In genomic region chrX:153973127-153974002, GRCh38 we compare ENCODE assay signal across 8 cellular contexts. TPM values are rescaled to one million over a fixed set of nuclear protein-coding genes. Genes with fewer than 3 reads are reported as not detected.
DNase-seq lines count a peak whose midpoint lies in the region; ATAC-seq, FAIRE-seq and TF ChIP-seq lines count a peak whose summit lies in the region.

No MANE protein-coding gene starts in this region.

- peak overlapping the region; percentile 85 for H3K4me3 Mint-ChIP-seq in activated T-helper 2 cell treated with anti-CD3 and anti-CD28 coated beads, Interferon-gamma antibody, Interleukin-2, Interleukin-4, amounts not matched to agents 10 μg/mL and 5 μg/mL and 100 μg/mL, durations not matched to agents 14 hours and 24 hours and 36 hours (ENCODE audit: low read depth)

- intact Hi-C loops in activated T-helper 2 cell treated with anti-CD3 and anti-CD28 coated beads, Interferon-gamma antibody, Interleukin-2, Interleukin-4, amounts not matched to agents 10 μg/mL and 5 μg/mL and 100 μg/mL, durations not matched to agents 14 hours and 24 hours and 36 hours (cut with micrococcal nuclease) = loop anchor here (5.0 kb wide), 3 partner anchors 49 to 404 kb away; partner anchors contain the start of genes EMD and MECP2

- in situ Hi-C loops in ACHN (cut with HindIII; ENCODE audit: low pct_ligation_motif_present, low pct_unique_long_range_greater_than_20kb, low sequenced_read_pairs) = no loop called here

- no peak for FAIRE-seq in keratinocyte (lab: Jason Lieb, UNC)

- peaks cover 20% of the 10 kb centered on the region for H3K4me1 Mint-ChIP-seq in activated T-helper 2 cell treated with anti-CD3 and anti-CD28 coated beads, Interferon-gamma antibody, Interleukin-2, Interleukin-4, amounts not matched to agents 10 μg/mL and 5 μg/mL and 100 μg/mL, durations not matched to agents 14 hours and 24 hours and 36 hours (ENCODE audit: low read depth)

- H3K4me1 ChIP-seq in HEK293 (ENCODE audit: control insufficient read depth, insufficient read depth, low read length) = peaks cover 6% of the 10 kb centered on the region
- H3K4me1 ChIP-seq in keratinocyte (ENCODE audit: control insufficient read depth, extremely low read depth, insufficient read depth, low read length) = peaks cover 19% of the 10 kb centered on the region
- H3K4me1 ChIP-seq in subcutaneous abdominal adipose tissue (ENCODE audit: control insufficient read depth in 5 of 5, insufficient read depth in 5 of 5, low read length in 5 of 5) = peaks cover 19 to 41% (median 39%) of the 10 kb centered on the region in 5 donors

- no peaks in the 10 kb centered on the region for H3K9me1 ChIP-seq in keratinocyte (ENCODE audit: control insufficient read depth, extremely low read depth, insufficient read depth, low read length)

- H3K9me3 ChIP-seq in HEK293 (ENCODE audit: control insufficient read depth, insufficient read depth, low read depth, low read length) (no peaks in the 10 kb centered on the region), keratinocyte (ENCODE audit: control insufficient read depth, low read depth, low read length) (no peaks in the 10 kb centered on the region), subcutaneous abdominal adipose tissue (ENCODE audit: control insufficient read depth in 5 of 5, low read length in 5 of 5) (peaks cover 0 to 2% (median 0%) of the 10 kb centered on the region in 5 donors)

- ATAC-seq in HG02852 (IDR thresholded peaks at IDR 0.05; ENCODE audit: unreplicated experiment) (no peak), HG03159 (IDR thresholded peaks at IDR 0.05; ENCODE audit: unreplicated experiment) (no peak)

- H3K36me3 ChIP-seq in HEK293 (ENCODE audit: control insufficient read depth in 2 of 2, insufficient read depth in 1 of 2, low read length in 2 of 2) (peaks cover 0 to 4% of the 10 kb centered on the region in 2 experiments; a peak in 1 of 3 replicates), keratinocyte (ENCODE audit: control insufficient read depth in 2 of 2, extremely low read depth in 1 of 2, insufficient read depth in 2 of 2, low read length in 2 of 2) (peaks cover 0 to 6% of the 10 kb centered on the region in 2 experiments), subcutaneous abdominal adipose tissue (ENCODE audit: control insufficient read depth in 5 of 5, insufficient read depth in 5 of 5, low read length in 5 of 5) (no peaks in the 10 kb centered on the region)

- no peak for TF ChIP-seq CTCF in HEK293 (tag by site-specific recombination; IDR thresholded peaks at IDR 0.05)
- TF ChIP-seq CTCF in keratinocyte (optimal IDR thresholded peaks at IDR 0.05 in 1 of 3, IDR thresholded peaks at IDR 0.05 in 1 of 3, conservative IDR thresholded peaks at IDR 0.05 in 1 of 3; ENCODE audit: extremely low read depth in 1 of 3, insufficient read depth in 2 of 3, low read length in 3 of 3) = no peak

- dilution Hi-C loops in keratinocyte (cut with MboI; ENCODE audit: extremely low pct_ligation_motif_present, low sequenced_read_pairs) = no loop called here

- CTCF ChIA-PET in HEK293 (lab: Yijun Ruan, JAX) = interaction anchor here (0.7 to 2.2 kb wide), 3 partner anchors 9 to 31 kb away, joined by 3 to 5 read pairs (median 3); no protein-coding TSS in a partner anchor

- H3K27me3 ChIP-seq in keratinocyte (ENCODE audit: control insufficient read depth, extremely low read depth, insufficient read depth, low read length) = no peaks in the 10 kb centered on the region
- H3K27me3 ChIP-seq in subcutaneous abdominal adipose tissue (ENCODE audit: control insufficient read depth in 5 of 5, insufficient read depth in 4 of 5, low read length in 5 of 5) = peaks cover 0 to 22% (median 0%) of the 10 kb centered on the region in 5 donors

- H3K4me2 ChIP-seq in keratinocyte (ENCODE audit: control insufficient read depth, extremely low read depth, insufficient read depth, low read depth, low read length) = peak overlapping the region; percentile 85

- peak; percentile 1 for DNase-seq in ACHN
- no peak for DNase-seq in activated T-helper 2 cell treated with anti-CD3 and anti-CD28 coated beads, Interferon-gamma antibody, Interleukin-2, Interleukin-4, amounts not matched to agents 10 μg/mL and 5 μg/mL and 100 μg/mL, durations not matched to agents 14 hours and 24 hours and 36 hours (ENCODE audit: low spot score)
- no peak for DNase-seq in keratinocyte (ENCODE audit: low read depth, low spot score)
- no peak for DNase-seq in activated effector memory CD4-positive, alpha-beta T cell treated with anti-CD3 and anti-CD28 coated beads, Interleukin-2, amount 50 U/mL, for 16 hours

- H3K27ac ChIP-seq in HEK293 (ENCODE audit: extremely low read depth, low read depth, low read length) (peak overlapping the region; percentile 99), keratinocyte (ENCODE audit: control insufficient read depth, insufficient read depth, low read length) (peak overlapping the region; percentile 99), subcutaneous abdominal adipose tissue (ENCODE audit: low read depth, low read length) (peak overlapping the region; percentile 84)

- peak overlapping the region; percentile 95 for H3K27ac Mint-ChIP-seq in activated T-helper 2 cell treated with anti-CD3 and anti-CD28 coated beads, Interferon-gamma antibody, Interleukin-2, Interleukin-4, amounts not matched to agents 10 μg/mL and 5 μg/mL and 100 μg/mL, durations not matched to agents 14 hours and 24 hours and 36 hours

- H3K36me3 Mint-ChIP-seq in activated T-helper 2 cell treated with anti-CD3 and anti-CD28 coated beads, Interferon-gamma antibody, Interleukin-2, Interleukin-4, amounts not matched to agents 10 μg/mL and 5 μg/mL and 100 μg/mL, durations not matched to agents 14 hours and 24 hours and 36 hours (ENCODE audit: low read depth) = peaks cover 22% of the 10 kb centered on the region

- peaks cover 4% of the 10 kb centered on the region for H4K20me1 ChIP-seq in keratinocyte (ENCODE audit: control insufficient read depth, extremely low read depth, insufficient read depth, low read length)

- no peaks in the 10 kb centered on the region for H3K27me3 Mint-ChIP-seq in activated T-helper 2 cell treated with anti-CD3 and anti-CD28 coated beads, Interferon-gamma antibody, Interleukin-2, Interleukin-4, amounts not matched to agents 10 μg/mL and 5 μg/mL and 100 μg/mL, durations not matched to agents 14 hours and 24 hours and 36 hours (ENCODE audit: low read depth)

- H3K9me3 Mint-ChIP-seq in activated T-helper 2 cell treated with anti-CD3 and anti-CD28 coated beads, Interferon-gamma antibody, Interleukin-2, Interleukin-4, amounts not matched to agents 10 μg/mL and 5 μg/mL and 100 μg/mL, durations not matched to agents 14 hours and 24 hours and 36 hours = no peaks in the 10 kb centered on the region

- H3K79me2 ChIP-seq in keratinocyte (ENCODE audit: control insufficient read depth, insufficient read depth, low read length) = peaks cover 36% of the 10 kb centered on the region

- H2AFZ ChIP-seq in keratinocyte (ENCODE audit: control insufficient read depth, low read length) = peak overlapping the region; percentile 49

- POLR2A ChIA-PET in HEK293 (lab: Yijun Ruan, JAX) = interaction anchor here (0.8 to 4.6 kb wide), 10 partner anchors 8 to 50 kb away, joined by 3 to 67 read pairs (median 8); partner anchors contain the start of gene NAA10

- H3K4me3 ChIP-seq in HEK293 (ENCODE audit: low read depth, low read length) = peak overlapping the region; percentile 95
- peak overlapping the region; percentile 49 to 77 (median 70) for H3K4me3 ChIP-seq in keratinocyte (ENCODE audit: control insufficient read depth in 2 of 3, extremely low read depth in 1 of 3, insufficient read depth in 2 of 3, low read depth in 1 of 3, low read length in 3 of 3)
- H3K4me3 ChIP-seq in subcutaneous abdominal adipose tissue (ENCODE audit: low read depth in 1 of 5, low read length in 5 of 5) = peak overlapping the region; percentile 60 to 99 (median 74)

- H3K9ac ChIP-seq in keratinocyte (ENCODE audit: control insufficient read depth, extremely low read depth, insufficient read depth, low read length) (peak overlapping the region; percentile 99), subcutaneous abdominal adipose tissue (ENCODE audit: low read length in 5 of 5) (peak overlapping the region in 4 of 5 donors; percentile 76 to 98 (median 79))

RNA-seq across cellular contexts. Expression of gene TMEM187, which starts 0.8 kb away (rescaled TPM):
- 2.1 and 2.7 TPM in 2 replicates for total RNA-seq in activated T-helper 2 cell treated with anti-CD3 and anti-CD28 coated beads, Interferon-gamma antibody, Interleukin-2, Interleukin-4, amounts not matched to agents 10 μg/mL and 5 μg/mL and 100 μg/mL, durations not matched to agents 14 hours and 24 hours and 36 hours
- polyA plus RNA-seq in keratinocyte = 6.6 to 13.1 TPM (median 7.5 TPM) in 3 replicates
- polyA plus RNA-seq in keratinocyte (2011; ENCODE audit: low read depth) = 1.6 TPM
- 4.1 and 6.9 TPM in 2 replicates for polyA plus RNA-seq in keratinocyte (2011; cell fraction: cytosol; rRNA removed)
- polyA plus RNA-seq in keratinocyte (2011; cell fraction: nucleus; rRNA removed) = 21.0 and 23.1 TPM in 2 replicates
- polyA plus RNA-seq in keratinocyte (2012; ENCODE audit: low replicate concordance) = 6.4 and 8.9 TPM in 2 replicates
- polyA minus RNA-seq in keratinocyte = 4.1 to 9.4 TPM (median 5.8 TPM) in 3 replicates
- polyA minus RNA-seq in keratinocyte (2011; cell fraction: cytosol; rRNA and poly(A)+ RNA removed) = 13.2 TPM
- polyA minus RNA-seq in keratinocyte (2011; cell fraction: nucleus; rRNA and poly(A)+ RNA removed) = 14.9 and 20.0 TPM in 2 replicates

RNA-seq across cellular contexts. Expression of gene HCFC1, which starts 1.7 kb away (rescaled TPM):
- total RNA-seq in activated T-helper 2 cell treated with anti-CD3 and anti-CD28 coated beads, Interferon-gamma antibody, Interleukin-2, Interleukin-4, amounts not matched to agents 10 μg/mL and 5 μg/mL and 100 μg/mL, durations not matched to agents 14 hours and 24 hours and 36 hours = 107 and 108 TPM in 2 replicates
- 2.7 to 7.0 TPM (median 3.0 TPM) in 3 replicates for polyA plus RNA-seq in keratinocyte
- polyA plus RNA-seq in keratinocyte (2011; ENCODE audit: low read depth) = 2.9 TPM
- polyA plus RNA-seq in keratinocyte (2011; cell fraction: cytosol; rRNA removed) = 4.0 and 8.5 TPM in 2 replicates
- 24.8 and 30.3 TPM in 2 replicates for polyA plus RNA-seq in keratinocyte (2011; cell fraction: nucleus; rRNA removed)
- polyA plus RNA-seq in keratinocyte (2012; ENCODE audit: low replicate concordance) = 12.3 and 27.7 TPM in 2 replicates
- 6.0 to 128 TPM (median 11.0 TPM) in 3 replicates for polyA minus RNA-seq in keratinocyte
- polyA minus RNA-seq in keratinocyte (2011; cell fraction: cytosol; rRNA and poly(A)+ RNA removed) = 18.2 TPM
- polyA minus RNA-seq in keratinocyte (2011; cell fraction: nucleus; rRNA and poly(A)+ RNA removed) = 29.6 and 34.1 TPM in 2 replicates

RNA-seq across cellular contexts. Expression of gene RENBP, which starts 28.9 kb away (rescaled TPM):
- total RNA-seq in activated T-helper 2 cell treated with anti-CD3 and anti-CD28 coated beads, Interferon-gamma antibody, Interleukin-2, Interleukin-4, amounts not matched to agents 10 μg/mL and 5 μg/mL and 100 μg/mL, durations not matched to agents 14 hours and 24 hours and 36 hours = 11.4 and 12.4 TPM in 2 replicates
- 0.08 to 0.40 TPM (median 0.16 TPM) in 3 replicates for polyA plus RNA-seq in keratinocyte
- 0.77 TPM for polyA plus RNA-seq in keratinocyte (2011; ENCODE audit: low read depth)
- 0.23 TPM in 1 of 2 replicates, not detected in the other for polyA plus RNA-seq in keratinocyte (2011; cell fraction: cytosol; rRNA removed)
- polyA plus RNA-seq in keratinocyte (2011; cell fraction: nucleus; rRNA removed) = 0.39 and 0.71 TPM in 2 replicates
- 0.08 and 1.6 TPM in 2 replicates for polyA plus RNA-seq in keratinocyte (2012; ENCODE audit: low replicate concordance)
- polyA minus RNA-seq in keratinocyte = 0.13 TPM in 1 of 3 replicates, not detected in the others
- not detected for polyA minus RNA-seq in keratinocyte (2011; cell fraction: cytosol; rRNA and poly(A)+ RNA removed)
- polyA minus RNA-seq in keratinocyte (2011; cell fraction: nucleus; rRNA and poly(A)+ RNA removed) = not detected in 2 replicates

RNA-seq across cellular contexts. Expression of gene NAA10, which starts 38.5 kb away (rescaled TPM):
- total RNA-seq in activated T-helper 2 cell treated with anti-CD3 and anti-CD28 coated beads, Interferon-gamma antibody, Interleukin-2, Interleukin-4, amounts not matched to agents 10 μg/mL and 5 μg/mL and 100 μg/mL, durations not matched to agents 14 hours and 24 hours and 36 hours = 127 and 128 TPM in 2 replicates
- polyA plus RNA-seq in keratinocyte = 103 to 149 TPM (median 112 TPM) in 3 replicates
- polyA plus RNA-seq in keratinocyte (2011; ENCODE audit: low read depth) = 27.1 TPM
- 120 and 137 TPM in 2 replicates for polyA plus RNA-seq in keratinocyte (2011; cell fraction: cytosol; rRNA removed)
- polyA plus RNA-seq in keratinocyte (2011; cell fraction: nucleus; rRNA removed) = 102 and 124 TPM in 2 replicates
- polyA plus RNA-seq in keratinocyte (2012; ENCODE audit: low replicate concordance) = 84.8 and 171 TPM in 2 replicates
- 71.1 to 133 TPM (median 107 TPM) in 3 replicates for polyA minus RNA-seq in keratinocyte
- 77.3 TPM for polyA minus RNA-seq in keratinocyte (2011; cell fraction: cytosol; rRNA and poly(A)+ RNA removed)
- polyA minus RNA-seq in keratinocyte (2011; cell fraction: nucleus; rRNA and poly(A)+ RNA removed) = 27.0 and 27.8 TPM in 2 replicates

RNA-seq across cellular contexts. Expression of gene IRAK1, which starts 46.3 kb away (rescaled TPM):
- total RNA-seq in activated T-helper 2 cell treated with anti-CD3 and anti-CD28 coated beads, Interferon-gamma antibody, Interleukin-2, Interleukin-4, amounts not matched to agents 10 μg/mL and 5 μg/mL and 100 μg/mL, durations not matched to agents 14 hours and 24 hours and 36 hours = 150 and 151 TPM in 2 replicates
- polyA plus RNA-seq in keratinocyte = 41.5 to 70.1 TPM (median 65.5 TPM) in 3 replicates
- 65.3 TPM for polyA plus RNA-seq in keratinocyte (2011; ENCODE audit: low read depth)
- polyA plus RNA-seq in keratinocyte (2011; cell fraction: cytosol; rRNA removed) = 41.3 and 82.2 TPM in 2 replicates
- 40.5 and 48.5 TPM in 2 replicates for polyA plus RNA-seq in keratinocyte (2011; cell fraction: nucleus; rRNA removed)
- polyA plus RNA-seq in keratinocyte (2012; ENCODE audit: low replicate concordance) = 95.7 and 115 TPM in 2 replicates
- 99.1 to 184 TPM (median 128 TPM) in 3 replicates for polyA minus RNA-seq in keratinocyte
- 315 TPM for polyA minus RNA-seq in keratinocyte (2011; cell fraction: cytosol; rRNA and poly(A)+ RNA removed)
- polyA minus RNA-seq in keratinocyte (2011; cell fraction: nucleus; rRNA and poly(A)+ RNA removed) = 36.3 and 54.4 TPM in 2 replicates
